19 cellular contexts compared by ENCODE assay signal in genomic region chr18:59864446-59864764, GRCh38.
"Had no signal": no experiment of that assay in that cellular context is flagged by ENCODE, and none has a peak within 500 bp of the region (broad histone marks: within the 10 kb centered on the region; RNA-seq: fewer than 3 reads in every experiment).

No MANE protein-coding gene starts in this region.

- H3K4me1 Mint-ChIP-seq: activated CD4-positive, alpha-beta T cell treated with anti-CD3 and anti-CD28 coated beads, Interleukin-2, amount 10 ng/mL, durations not matched to agents 24 days and 14 days; activated T-helper 17 cell treated with anti-CD3 and anti-CD28 coated beads, Interleukin-2, amount 50 U/mL, for 72 hours; central memory CD8-positive, alpha-beta T cell had no signal

- H3K4me1 ChIP-seq: esophagus muscularis mucosa, left ventricle myocardium inferior, thyroid gland, uterus had no signal

- H3K4me3 Mint-ChIP-seq: activated CD4-positive, alpha-beta T cell treated with anti-CD3 and anti-CD28 coated beads, Interleukin-2, amount 10 ng/mL, durations not matched to agents 24 days and 14 days; activated naive CD4-positive, alpha-beta T cell treated with anti-CD3 and anti-CD28 coated beads for 36 hours; activated T-helper 17 cell treated with anti-CD3 and anti-CD28 coated beads, Interleukin-2, amount 50 U/mL, for 72 hours; central memory CD8-positive, alpha-beta T cell; effector memory CD8-positive, alpha-beta T cell; nephron progenitor cell had no signal

- DNase-seq: activated CD4-positive, alpha-beta T cell treated with anti-CD3 and anti-CD28 coated beads, Interleukin-2, amount 10 ng/mL, durations not matched to agents 24 days and 14 days; activated CD8-positive, alpha-beta memory T cell treated with anti-CD3 and anti-CD28 coated beads for 24 hours; activated naive CD4-positive, alpha-beta T cell treated with anti-CD3 and anti-CD28 coated beads for 36 hours; activated T-cell treated with anti-CD3 and anti-CD28 coated beads for 4 hours; cortex of kidney; effector memory CD8-positive, alpha-beta T cell; head of caudate nucleus; islet precursor cell; left ventricle myocardium inferior; nephron progenitor cell; stimulated activated CD4-positive, alpha-beta T cell treated with anti-CD3 and anti-CD28 coated beads, Interleukin-15, amount 100 ng/mL, for 24 hours; stimulated activated CD4-positive, alpha-beta T cell treated with anti-CD3 and anti-CD28 coated beads, Interleukin-4, amount 100 ng/mL, for 24 hours; T-helper 1 cell; thyroid gland; uterus; WERI-Rb-1 had no signal

- H3K36me3 ChIP-seq: esophagus muscularis mucosa, left ventricle myocardium inferior, thyroid gland, uterus, WERI-Rb-1 had no signal

- H3K27ac ChIP-seq: esophagus muscularis mucosa, left ventricle myocardium inferior, thyroid gland, uterus, WERI-Rb-1 had no signal

- H3K4me3 ChIP-seq: esophagus muscularis mucosa, left ventricle myocardium inferior, thyroid gland, uterus had no signal

- H3K27me3 Mint-ChIP-seq: activated T-helper 17 cell treated with anti-CD3 and anti-CD28 coated beads, Interleukin-2, amount 50 U/mL, for 72 hours; central memory CD8-positive, alpha-beta T cell had no signal

- H3K27ac Mint-ChIP-seq: activated CD4-positive, alpha-beta T cell treated with anti-CD3 and anti-CD28 coated beads, Interleukin-2, amount 10 ng/mL, durations not matched to agents 24 days and 14 days; activated naive CD4-positive, alpha-beta T cell treated with anti-CD3 and anti-CD28 coated beads for 36 hours; activated T-helper 17 cell treated with anti-CD3 and anti-CD28 coated beads, Interleukin-2, amount 50 U/mL, for 72 hours; effector memory CD8-positive, alpha-beta T cell; nephron progenitor cell had no signal

- H3K9me3 Mint-ChIP-seq: activated CD4-positive, alpha-beta T cell treated with anti-CD3 and anti-CD28 coated beads, Interleukin-2, amount 10 ng/mL, durations not matched to agents 24 days and 14 days; activated naive CD4-positive, alpha-beta T cell treated with anti-CD3 and anti-CD28 coated beads for 36 hours; activated T-helper 17 cell treated with anti-CD3 and anti-CD28 coated beads, Interleukin-2, amount 50 U/mL, for 72 hours; central memory CD8-positive, alpha-beta T cell; effector memory CD8-positive, alpha-beta T cell; nephron progenitor cell had no signal

- ATAC-seq: activated T-helper 17 cell treated with anti-CD3 and anti-CD28 coated beads, Interleukin-2, amount 50 U/mL, for 72 hours; effector memory CD8-positive, alpha-beta T cell had no signal

- H3K27me3 ChIP-seq: thyroid gland, uterus had no signal

- H3K9me3 ChIP-seq: esophagus muscularis mucosa, left ventricle myocardium inferior, thyroid gland, uterus had no signal
